Comparison of ENCODE assay signal across 8 cellular contexts in genomic region chr1:25905680-25906643, GRCh38. TPM values are rescaled to one million over a fixed set of nuclear protein-coding genes. Genes with fewer than 3 reads are reported as not detected.
DNase-seq lines count a peak whose midpoint lies in the region; ATAC-seq and TF ChIP-seq lines count a peak whose summit lies in the region.

Gene STMN1 (minus strand): TSS chr1:25906419. CDS start chr1:25904676, 1,743 bp downstream.

- H3K9me2 ChIP-seq in HCT116 (ENCODE audit: insufficient read depth), result no peaks in the 10 kb centered on the region

- ATAC-seq in HCT116 (peak; percentile 85), thoracic aorta (ENCODE audit: insufficient number of reproducible peaks, low FRiP score, low read depth) (peak; percentile 37)
- peak; percentile 79 for ATAC-seq in activated naive CD4-positive, alpha-beta T cell treated with anti-CD3 and anti-CD28 coated beads, Interleukin-2, amount 50 U/mL, for 72 hours

- intact Hi-C loops in HCT116 (cut with micrococcal nuclease), result no loop called here

- peak within 1 kb of the TSS; percentile 93 for H3K4me2 ChIP-seq in HCT116 (ENCODE audit: low read length)

- H3K27ac ChIP-seq in HCT116 (ENCODE audit: low read depth, low read length) (peak within 1 kb of the TSS; percentile 76), thoracic aorta (peak within 1 kb of the TSS; percentile 43 to 54)

- TF ChIP-seq CTCF in HCT116 (IDR thresholded peaks at IDR 0.05 in 2 of 3, conservative IDR thresholded peaks at IDR 0.05 in 1 of 3; ENCODE audit: borderline replicate concordance in 1 of 3, insufficient read depth in 1 of 3, low read depth in 2 of 3, low read length in 2 of 3), result 0 out of 6 replicates have a peak, but pooled peaks of 1 of the 3 experiments have one; percentile 7
- no peak for TF ChIP-seq CTCF in osteocyte (IDR thresholded peaks at IDR 0.05)
- peak; percentile 12 for TF ChIP-seq CTCF in thoracic aorta (IDR thresholded peaks at IDR 0.05)

- peak within 1 kb of the TSS; percentile 85 for H3K9ac ChIP-seq in HCT116 (ENCODE audit: low read length)

- H3K4me3 ChIP-seq in HCT116 (replicated peaks in 1 of 2; ENCODE audit: low read depth in 1 of 2, low read length in 2 of 2) (peak within 1 kb of the TSS; percentile 74 to 83), thoracic aorta (peak within 1 kb of the TSS; percentile 88)

- RAD21 ChIA-PET in HCT116 (lab: Charles Lee; ENCODE audit: low non-redundant PET in 1 of 2, low total read pairs in 2 of 2, uncharacterized antibody in 2 of 2, unreplicated experiment in 2 of 2), result interaction anchor here in 1 of 2 experiments (0.5 kb wide), 1 partner anchor 75 kb away, joined by 9 read pairs; no protein-coding TSS in a partner anchor

- POLR2A ChIA-PET in HCT116 (lab: Charles Lee), result interaction anchor here (0.6 to 1.5 kb wide), 7 partner anchors 14 to 580 kb away, joined by 3 to 7 read pairs (median 3); no protein-coding TSS in a partner anchor

- H3K9me3 ChIP-seq in HCT116 (ENCODE audit: control insufficient read depth in 1 of 2, insufficient read depth in 1 of 2, low read depth in 1 of 2, low read length in 2 of 2) (no peaks in the 10 kb centered on the region), thoracic aorta (no peaks in the 10 kb centered on the region)

- TF ChIP-seq POLR2A in HCT116 (IDR thresholded peaks at IDR 0.05; ENCODE audit: borderline replicate concordance, extremely low read depth, insufficient read depth, insufficient read length), result peak; percentile 95

- H3K4me3 Mint-ChIP-seq in osteocyte (ENCODE audit: unreplicated experiment), result peak within 1 kb of the TSS; percentile 85

- DNase-seq in GM04503 (ENCODE audit: low read depth) (peak; percentile 27), HCT116 (ENCODE audit: low read depth, low spot score) (peak; percentile 81), NAMALWA (ENCODE audit: low spot score) (peak; percentile 95), SKM-1 (lab: John Stamatoyannopoulos, UW; ENCODE audit: unreplicated experiment) (peak; percentile 76), glomerular endothelial cell (ENCODE audit: extremely low read depth, low read depth, low spot score) (no peak), osteocyte (ENCODE audit: extremely low spot score, unreplicated experiment) (peak; percentile 95), thoracic aorta (ENCODE audit: low spot score) (peak; percentile 58)
- DNase-seq in activated naive CD4-positive, alpha-beta T cell treated with anti-CD3 and anti-CD28 coated beads, Interleukin-2, amount 50 U/mL, for 72 hours (ENCODE audit: low spot score in 2 of 2), result peak; percentile 84 to 89

- no peaks in the 10 kb centered on the region for H3K27me3 Mint-ChIP-seq in osteocyte (ENCODE audit: unreplicated experiment)

- peak within 1 kb of the TSS; percentile 75 for H2AFZ ChIP-seq in HCT116 (ENCODE audit: low read depth, low read length, poor library complexity, severe bottlenecking)

- no peaks in the 10 kb centered on the region for H3K9me3 Mint-ChIP-seq in activated naive CD4-positive, alpha-beta T cell treated with anti-CD3 and anti-CD28 coated beads, Interleukin-2, amount 50 U/mL, for 72 hours
- H3K9me3 Mint-ChIP-seq in osteocyte (ENCODE audit: unreplicated experiment), result no peaks in the 10 kb centered on the region

- H3K27me3 ChIP-seq in HCT116 (ENCODE audit: insufficient read depth, low read length), result no peaks in the 10 kb centered on the region
- no peaks in the 10 kb centered on the region for H3K27me3 ChIP-seq in thoracic aorta (replicated peaks; ENCODE audit: insufficient read depth)

- BruUV-seq in HCT116 (replicated peaks; lab: Mats Ljungman, UMichigan), result no TSS peak

- peaks cover 23% of the 10 kb centered on the region for H3K4me1 Mint-ChIP-seq in osteocyte (ENCODE audit: unreplicated experiment)

- peaks cover 28 to 32% of the 10 kb centered on the region in 2 experiments for H3K36me3 ChIP-seq in HCT116 (ENCODE audit: control insufficient read depth in 1 of 2, insufficient read depth in 2 of 2, low read length in 2 of 2)
- H3K36me3 ChIP-seq in thoracic aorta, result no peaks in the 10 kb centered on the region

- CTCF ChIA-PET in HCT116 (lab: Charles Lee), result interaction anchor here (1.2 to 3.3 kb wide), 3 partner anchors 10 to 92 kb away, joined by 3 to 22 read pairs (median 3); partner anchors contain the start of gene PAFAH2

- no peak for TF ChIP-seq RAD21 in HCT116 (IDR thresholded peaks at IDR 0.05; ENCODE audit: low read depth)

- H4K20me1 ChIP-seq in HCT116 (ENCODE audit: insufficient read depth), result peaks cover 10% of the 10 kb centered on the region

- peak within 1 kb of the TSS; percentile 81 to 95 for H3K27ac Mint-ChIP-seq in activated naive CD4-positive, alpha-beta T cell treated with anti-CD3 and anti-CD28 coated beads, Interleukin-2, amount 50 U/mL, for 72 hours
- peak within 1 kb of the TSS; percentile 93 for H3K27ac Mint-ChIP-seq in osteocyte (ENCODE audit: unreplicated experiment)

- peaks cover 26 to 37% of the 10 kb centered on the region in 2 donors for H3K36me3 Mint-ChIP-seq in activated naive CD4-positive, alpha-beta T cell treated with anti-CD3 and anti-CD28 coated beads, Interleukin-2, amount 50 U/mL, for 72 hours
- peaks cover 5% of the 10 kb centered on the region for H3K36me3 Mint-ChIP-seq in osteocyte (ENCODE audit: unreplicated experiment)

- H3K4me1 ChIP-seq in HCT116 (ENCODE audit: control insufficient read depth in 1 of 2, insufficient read depth in 2 of 2, low read length in 2 of 2) (peaks cover 5 to 23% of the 10 kb centered on the region in 2 experiments), thoracic aorta (ENCODE audit: control insufficient read depth in 1 of 2, low read depth in 2 of 2) (peaks cover 3 to 20% of the 10 kb centered on the region in 2 donors)

- H3K79me2 ChIP-seq in HCT116 (ENCODE audit: insufficient read depth, low read length), result peaks cover 44% of the 10 kb centered on the region

TF ChIP-seq in HCT116, 20 proteins besides CTCF, POLR2A, EP300 and RAD21 (continues in another document):
- TF ChIP-seq TCF7L2 (IDR thresholded peaks at IDR 0.05; ENCODE audit: borderline replicate concordance, extremely low read depth, insufficient read depth, insufficient read length), result peak; percentile 76
- peak; percentile 26; the same call in 1 of the 2 replicates for TF ChIP-seq ZFX (IDR thresholded peaks at IDR 0.05)
- TF ChIP-seq SRF (IDR thresholded peaks at IDR 0.05; ENCODE audit: low read depth), result no peak
- no peak for TF ChIP-seq ELF1 (IDR thresholded peaks at IDR 0.05; ENCODE audit: borderline replicate concordance, low read depth)
- peak; percentile 83 for TF ChIP-seq EGR1 (IDR thresholded peaks at IDR 0.05; ENCODE audit: low read depth)
- TF ChIP-seq, protein P1, sequence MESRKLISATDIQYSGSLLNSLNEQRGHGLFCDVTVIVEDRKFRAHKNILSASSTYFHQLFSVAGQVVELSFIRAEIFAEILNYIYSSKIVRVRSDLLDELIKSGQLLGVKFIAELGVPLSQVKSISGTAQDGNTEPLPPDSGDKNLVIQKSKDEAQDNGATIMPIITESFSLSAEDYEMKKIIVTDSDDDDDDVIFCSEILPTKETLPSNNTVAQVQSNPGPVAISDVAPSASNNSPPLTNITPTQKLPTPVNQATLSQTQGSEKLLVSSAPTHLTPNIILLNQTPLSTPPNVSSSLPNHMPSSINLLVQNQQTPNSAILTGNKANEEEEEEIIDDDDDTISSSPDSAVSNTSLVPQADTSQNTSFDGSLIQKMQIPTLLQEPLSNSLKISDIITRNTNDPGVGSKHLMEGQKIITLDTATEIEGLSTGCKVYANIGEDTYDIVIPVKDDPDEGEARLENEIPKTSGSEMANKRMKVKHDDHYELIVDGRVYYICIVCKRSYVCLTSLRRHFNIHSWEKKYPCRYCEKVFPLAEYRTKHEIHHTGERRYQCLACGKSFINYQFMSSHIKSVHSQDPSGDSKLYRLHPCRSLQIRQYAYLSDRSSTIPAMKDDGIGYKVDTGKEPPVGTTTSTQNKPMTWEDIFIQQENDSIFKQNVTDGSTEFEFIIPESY (IDR thresholded peaks at IDR 0.05; ENCODE audit: extremely low read depth, insufficient replicate concordance, low read length), result peak; percentile 15
- TF ChIP-seq YY1 (IDR thresholded peaks at IDR 0.05; ENCODE audit: extremely low read depth, insufficient replicate concordance, low read depth, low read length), result peak; percentile 53
- peak; percentile 82 for TF ChIP-seq SP1 (IDR thresholded peaks at IDR 0.05; ENCODE audit: low read depth)
- no peak for TF ChIP-seq REST (IDR thresholded peaks at IDR 0.05; ENCODE audit: low read depth)
- peak; percentile 67 for TF ChIP-seq SIN3A (IDR thresholded peaks at IDR 0.05; ENCODE audit: low read depth)
- TF ChIP-seq POLR2AphosphoS5 (IDR thresholded peaks at IDR 0.05; ENCODE audit: low read depth, low read length), result peak; percentile 98
- TF ChIP-seq CEBPB (IDR thresholded peaks at IDR 0.05; ENCODE audit: low read depth), result no peak

RNA-seq across cellular contexts. Expression of gene STMN1, which starts in this region (rescaled TPM):
- total RNA-seq in HCT116 (2021; ENCODE audit: unreplicated experiment) (368 TPM), glomerular endothelial cell (106 and 163 TPM in 2 replicates), osteocyte (238 and 255 TPM in 2 replicates), thoracic aorta (10 to 100 TPM; 10.9 to 14.4 TPM)
- 101 and 192 TPM in 2 replicates for polyA plus RNA-seq in HCT116 (2012)
- total RNA-seq in activated naive CD4-positive, alpha-beta T cell treated with anti-CD3 and anti-CD28 coated beads, Interleukin-2, amount 50 U/mL, for 72 hours, result 100 to 1,000 TPM; 495 to 786 TPM
